ENCODE assay signal across 1 cellular context in genomic region chr3:138434276-138434874, GRCh38.
TF ChIP-seq lines count a peak whose summit lies in the region.

Gene ESYT3 (plus strand): TSS chr3:138434616. CDS start chr3:138434799, 183 bp downstream.

TF ChIP-seq in HepG2, 621 proteins besides CTCF, POLR2A, EP300 and RAD21 (continued from another document and continues in another):
- TF ChIP-seq TAF15 (IDR thresholded peaks at IDR 0.05; ENCODE audit: low read depth, low read length, poor library complexity, severe bottlenecking) (no peak), TSC22D2 (CRISPR knock-in tag; IDR thresholded peaks at IDR 0.05; ENCODE audit: borderline replicate concordance) (peak; percentile 90; the same call in 1 of the 2 replicates), HNRNPL (IDR thresholded peaks at IDR 0.05; ENCODE audit: low read depth, low read length) (no peak), RNF2 (conservative IDR thresholded peaks at IDR 0.05; ENCODE audit: low read depth) (peak; percentile 91), CSRNP1 (CRISPR knock-in tag; IDR thresholded peaks at IDR 0.05) (peak; percentile 94), ZNF331 (CRISPR knock-in tag; IDR thresholded peaks at IDR 0.05) (peak; percentile 91), SMYD3 (CRISPR knock-in tag; IDR thresholded peaks at IDR 0.05) (peak; percentile 97), ASH2L (IDR thresholded peaks at IDR 0.05; ENCODE audit: insufficient read length, low read depth, low read length) (no peak), ZNF232 (CRISPR knock-in tag; IDR thresholded peaks at IDR 0.05; ENCODE audit: borderline replicate concordance) (peak; percentile 96), TGIF2 (CRISPR knock-in tag; IDR thresholded peaks at IDR 0.05) (no peak; the same call in 1 of the 2 replicates), RERE (CRISPR knock-in tag; IDR thresholded peaks at IDR 0.05; ENCODE audit: low read depth) (peak; percentile 64; the same call in 1 of the 2 replicates), TCF12 (IDR thresholded peaks at IDR 0.05) (no peak), TCF12 (CRISPR knock-in tag; IDR thresholded peaks at IDR 0.05) (no peak), ZFP41 (CRISPR knock-in tag; IDR thresholded peaks at IDR 0.05; ENCODE audit: borderline replicate concordance) (peak; percentile 48; the same call in 1 of the 2 replicates), ATF4 (CRISPR knock-in tag; IDR thresholded peaks at IDR 0.05) (0 out of 4 replicates have a peak, but pooled peaks of 1 of the 2 experiments have one; percentile 66), JDP2 (CRISPR knock-in tag; IDR thresholded peaks at IDR 0.05; ENCODE audit: borderline replicate concordance) (no peak), SP140L (CRISPR knock-in tag; IDR thresholded peaks at IDR 0.05; ENCODE audit: borderline replicate concordance) (0 out of 2 replicates have a peak, but pooled peaks have one; percentile 64), ARID3A (IDR thresholded peaks at IDR 0.05; ENCODE audit: low read depth, low read length) (no peak), ZSCAN25 (CRISPR knock-in tag; IDR thresholded peaks at IDR 0.05) (peak; percentile 53), GFI1 (CRISPR knock-in tag; IDR thresholded peaks at IDR 0.05; ENCODE audit: borderline replicate concordance) (peak; percentile 62), ZFP90 (CRISPR knock-in tag; IDR thresholded peaks at IDR 0.05; ENCODE audit: borderline replicate concordance) (peak; percentile 56), REL (CRISPR knock-in tag; conservative IDR thresholded peaks at IDR 0.05) (no peak; the same call in 1 of the 2 replicates), HMGXB3 (CRISPR knock-in tag; IDR thresholded peaks at IDR 0.05; ENCODE audit: borderline replicate concordance) (peak; percentile 78; the same call in 1 of the 2 replicates), SRY (CRISPR knock-in tag; IDR thresholded peaks at IDR 0.05) (peak; percentile 96), SMARCE1 (IDR thresholded peaks at IDR 0.05; ENCODE audit: borderline replicate concordance) (no peak), SATB2 (CRISPR knock-in tag; IDR thresholded peaks at IDR 0.05) (peak; percentile 93), ZNF367 (CRISPR knock-in tag; IDR thresholded peaks at IDR 0.05; ENCODE audit: borderline replicate concordance) (peak; percentile 48; the same call in 1 of the 2 replicates), KDM3A (CRISPR knock-in tag; IDR thresholded peaks at IDR 0.05; ENCODE audit: low read depth) (peak; percentile 76; the same call in 1 of the 2 replicates), BCLAF1 (IDR thresholded peaks at IDR 0.05) (no peak), ZNF530 (CRISPR knock-in tag; IDR thresholded peaks at IDR 0.05; ENCODE audit: low read depth) (peak; percentile 77), ZNF556 (CRISPR knock-in tag; IDR thresholded peaks at IDR 0.05; ENCODE audit: borderline replicate concordance) (peak; percentile 60; the same call in 1 of the 2 replicates), USF2 (IDR thresholded peaks at IDR 0.05; ENCODE audit: low read depth, low read length) (0 out of 2 replicates have a peak, but pooled peaks have one; percentile 32), USF2 (CRISPR knock-in tag; IDR thresholded peaks at IDR 0.05; ENCODE audit: borderline replicate concordance) (peak; percentile 83; the same call in 1 of the 2 replicates), HOMEZ (CRISPR knock-in tag; IDR thresholded peaks at IDR 0.05; ENCODE audit: low read depth) (peak; percentile 22; the same call in 1 of the 2 replicates)
